Comparison of ENCODE assay signal across 12 cellular contexts in the genomic region with DNA sequence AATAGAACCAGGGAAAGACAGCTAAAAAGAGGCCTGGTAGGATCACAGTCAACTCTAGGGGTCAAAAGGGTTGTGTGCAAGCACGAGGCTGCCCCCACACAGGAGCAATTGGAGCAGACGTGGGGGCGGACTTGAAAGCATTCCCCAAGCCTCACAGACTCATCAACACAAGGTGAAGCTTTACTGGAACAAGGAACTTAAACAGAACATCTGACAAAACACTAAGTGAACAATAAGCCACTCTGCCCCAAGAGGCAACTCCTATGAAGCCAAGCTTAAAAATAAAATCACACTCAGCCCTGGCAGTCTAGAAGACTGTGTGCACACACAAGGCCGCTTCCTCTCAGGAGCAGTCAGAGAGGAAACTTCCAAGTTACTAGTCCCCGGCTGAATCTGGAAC. TPM values are rescaled to one million over a fixed set of nuclear protein-coding genes. Genes with fewer than 3 reads are reported as not detected.
DNase-seq lines count a peak whose midpoint lies in the region; ATAC-seq and TF ChIP-seq lines count a peak whose summit lies in the region.
"Had no signal": no experiment of that assay in that cellular context is flagged by ENCODE, and none has a peak within 500 bp of the region (broad histone marks: within the 10 kb centered on the region; RNA-seq: fewer than 3 reads in every experiment).

No MANE protein-coding gene starts in this region.

- no peaks in the 10 kb centered on the region for H3K27me3 ChIP-seq in GM23338 (ENCODE audit: insufficient read depth)
- H3K27me3 ChIP-seq: BE2C had no signal

- H3K4me1 Mint-ChIP-seq in GM23338, result peaks cover 16% of the 10 kb centered on the region
- H3K4me1 Mint-ChIP-seq in brain, result peaks cover 9% of the 10 kb centered on the region

- H3K27ac Mint-ChIP-seq in GM23338, result no peak overlapping the region
- H3K27ac Mint-ChIP-seq in brain, result peak overlapping the region in 3 of 5 experiments; percentile 6 to 57 (median 42)

- H3K36me3 Mint-ChIP-seq in GM23338 (ENCODE audit: low read depth) (peaks cover 13% of the 10 kb centered on the region), brain (no peaks in the 10 kb centered on the region)
- H3K36me3 Mint-ChIP-seq: naive thymus-derived CD4-positive, alpha-beta T cell had no signal

- H3K9me2 ChIP-seq in GM23338 (ENCODE audit: insufficient read depth), result no peaks in the 10 kb centered on the region

- no peaks in the 10 kb centered on the region for H3K36me3 ChIP-seq in GM23338 (ENCODE audit: insufficient read depth)
- H3K36me3 ChIP-seq: BE2C had no signal

- peaks cover 17% of the 10 kb centered on the region for H3K9me3 Mint-ChIP-seq in GM23338
- peaks cover 5 to 6% (median 5%) of the 10 kb centered on the region in 5 experiments for H3K9me3 Mint-ChIP-seq in brain

- no peaks in the 10 kb centered on the region for H3F3A ChIP-seq in GM23338 (replicated peaks; ENCODE audit: low read depth)

- peaks cover 9% of the 10 kb centered on the region for H3K27me3 Mint-ChIP-seq in GM23338 (ENCODE audit: insufficient read depth, low read depth, poor library complexity)
- H3K27me3 Mint-ChIP-seq in brain, result peaks cover 6% of the 10 kb centered on the region

- H3K4me2 ChIP-seq in GM23338, result no peak overlapping the region

- peak overlapping the region; percentile 97 for H2AFZ ChIP-seq in GM23338

- H3K4me3 Mint-ChIP-seq in GM23338 (no peak overlapping the region), brain (no peak overlapping the region)
- H3K4me3 Mint-ChIP-seq: naive thymus-derived CD4-positive, alpha-beta T cell had no signal

- peaks cover 5% of the 10 kb centered on the region; the same call in 1 of the 2 replicates for H3K4me1 ChIP-seq in GM23338 (ENCODE audit: insufficient read depth)
- H3K4me1 ChIP-seq: BE2C had no signal

- no peaks in the 10 kb centered on the region for H3K79me2 ChIP-seq in GM23338 (replicated peaks; ENCODE audit: insufficient read depth)

- H4K20me1 ChIP-seq in GM23338 (replicated peaks; ENCODE audit: insufficient read depth), result peaks cover 3% of the 10 kb centered on the region; the same call in 1 of the 2 replicates

- H3K27ac ChIP-seq in GM23338 (ENCODE audit: low read depth), result no peak overlapping the region

- TF ChIP-seq CTCF in AG10803 (conservative IDR thresholded peaks at IDR 0.05; ENCODE audit: low read length) (no peak), GM23338 (conservative IDR thresholded peaks at IDR 0.05; ENCODE audit: low read depth in 2 of 2) (no peak), brain (conservative IDR thresholded peaks at IDR 0.05) (no peak)

- DNase-seq in AG10803 (ENCODE audit: low read depth) (peak; percentile 24), GM23338 (ENCODE audit: low spot score) (no peak), left kidney (ENCODE audit: low read depth, low spot score) (peak; percentile 76), C1 segment of cervical spinal cord (lab: John Stamatoyannopoulos, UW) (no peak)
- no peak for DNase-seq in stimulated activated CD4-positive, alpha-beta T cell treated with anti-CD3 and anti-CD28 coated beads, Interleukin-15, amount 100 ng/mL, for 24 hours
- DNase-seq: BE2C; naive thymus-derived CD4-positive, alpha-beta T cell; NCI-H2029; T-helper 9 cell had no signal

- no peak overlapping the region for H3K4me3 ChIP-seq in AG10803 (ENCODE audit: low read length)
- no peak overlapping the region for H3K4me3 ChIP-seq in GM23338

- peak; percentile 45 for ATAC-seq in GM23338
- no peak for ATAC-seq in GM21360 (IDR thresholded peaks at IDR 0.05; ENCODE audit: unreplicated experiment)
- no peak for ATAC-seq in GM21825 (IDR thresholded peaks at IDR 0.05; ENCODE audit: unreplicated experiment)
- ATAC-seq: naive thymus-derived CD4-positive, alpha-beta T cell had no signal

TF ChIP-seq in GM23338, 12 proteins besides CTCF, POLR2A, EP300 and RAD21 (continues in another document):
- no peak for TF ChIP-seq STAT1 (IDR thresholded peaks at IDR 0.05; ENCODE audit: unreplicated experiment)
- TF ChIP-seq EZH2phosphoT487 (IDR thresholded peaks at IDR 0.05; ENCODE audit: unreplicated experiment), result no peak
- TF ChIP-seq, protein P1, sequence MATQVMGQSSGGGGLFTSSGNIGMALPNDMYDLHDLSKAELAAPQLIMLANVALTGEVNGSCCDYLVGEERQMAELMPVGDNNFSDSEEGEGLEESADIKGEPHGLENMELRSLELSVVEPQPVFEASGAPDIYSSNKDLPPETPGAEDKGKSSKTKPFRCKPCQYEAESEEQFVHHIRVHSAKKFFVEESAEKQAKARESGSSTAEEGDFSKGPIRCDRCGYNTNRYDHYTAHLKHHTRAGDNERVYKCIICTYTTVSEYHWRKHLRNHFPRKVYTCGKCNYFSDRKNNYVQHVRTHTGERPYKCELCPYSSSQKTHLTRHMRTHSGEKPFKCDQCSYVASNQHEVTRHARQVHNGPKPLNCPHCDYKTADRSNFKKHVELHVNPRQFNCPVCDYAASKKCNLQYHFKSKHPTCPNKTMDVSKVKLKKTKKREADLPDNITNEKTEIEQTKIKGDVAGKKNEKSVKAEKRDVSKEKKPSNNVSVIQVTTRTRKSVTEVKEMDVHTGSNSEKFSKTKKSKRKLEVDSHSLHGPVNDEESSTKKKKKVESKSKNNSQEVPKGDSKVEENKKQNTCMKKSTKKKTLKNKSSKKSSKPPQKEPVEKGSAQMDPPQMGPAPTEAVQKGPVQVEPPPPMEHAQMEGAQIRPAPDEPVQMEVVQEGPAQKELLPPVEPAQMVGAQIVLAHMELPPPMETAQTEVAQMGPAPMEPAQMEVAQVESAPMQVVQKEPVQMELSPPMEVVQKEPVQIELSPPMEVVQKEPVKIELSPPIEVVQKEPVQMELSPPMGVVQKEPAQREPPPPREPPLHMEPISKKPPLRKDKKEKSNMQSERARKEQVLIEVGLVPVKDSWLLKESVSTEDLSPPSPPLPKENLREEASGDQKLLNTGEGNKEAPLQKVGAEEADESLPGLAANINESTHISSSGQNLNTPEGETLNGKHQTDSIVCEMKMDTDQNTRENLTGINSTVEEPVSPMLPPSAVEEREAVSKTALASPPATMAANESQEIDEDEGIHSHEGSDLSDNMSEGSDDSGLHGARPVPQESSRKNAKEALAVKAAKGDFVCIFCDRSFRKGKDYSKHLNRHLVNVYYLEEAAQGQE (IDR thresholded peaks at IDR 0.05; ENCODE audit: unreplicated experiment), result no peak
- TF ChIP-seq CREB1 (CRISPR knock-in tag; IDR thresholded peaks at IDR 0.05; ENCODE audit: low read depth), result no peak
- TF ChIP-seq ZNF114 (CRISPR knock-in tag; IDR thresholded peaks at IDR 0.05), result no peak
- no peak for TF ChIP-seq ZNF331 (CRISPR knock-in tag; IDR thresholded peaks at IDR 0.05; ENCODE audit: low read depth)

RNA-seq across cellular contexts. Expression of a gene that starts 32.2 kb away (rescaled TPM):
- 102 and 103 TPM in 2 replicates for total RNA-seq in GM23338 (2014; rRNA removed; shearing (Covaris generic))
- polyA plus RNA-seq in GM23338 (2016; fragmentation: Nextera tagmentation; extraction: Ambion mirVana) (24.5 and 28.4 TPM in 2 replicates), brain (ENCODE audit: insufficient read depth, low read depth, low replicate concordance) (32.4 TPM)

Comparison
In these comparisons a context has a peak if more than half of its experiments do, and no peak if none do; other contexts are left out.
1. DNase-seq: peak in AG10803 (single experiment) and left kidney (single experiment); none in GM23338 (single experiment), stimulated activated CD4-positive, alpha-beta T cell treated with anti-CD3 and anti-CD28 coated beads, Interleukin-15, amount 100 ng/mL, for 24 hours (single experiment) and C1 segment of cervical spinal cord (0 of 14).